ENCODE assay signal across 15 cellular contexts in the genomic region with DNA sequence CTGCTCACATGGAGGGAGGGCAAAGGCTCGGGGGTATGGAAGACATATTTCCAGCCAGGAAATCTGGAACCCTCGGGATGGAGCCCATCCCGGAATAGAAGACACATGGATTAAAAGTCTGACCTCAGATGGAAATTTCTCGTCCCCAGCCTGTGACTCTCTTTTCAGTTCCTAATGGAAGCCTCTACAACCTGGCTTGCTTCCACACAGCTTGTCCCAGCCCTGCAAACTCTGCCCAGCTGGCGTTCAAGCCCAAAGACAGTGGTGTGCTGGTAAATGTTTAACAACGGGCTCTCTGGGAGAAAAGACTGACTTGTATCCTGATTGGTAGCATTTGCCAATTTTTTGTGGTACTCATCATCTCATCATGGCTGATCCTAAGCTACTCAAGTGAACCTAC. TPM values are rescaled to one million over a fixed set of nuclear protein-coding genes. Genes with fewer than 3 reads are reported as not detected.
DNase-seq lines count a peak whose midpoint lies in the region; ATAC-seq and TF ChIP-seq lines count a peak whose summit lies in the region.
"Had no signal": no experiment of that assay in that cellular context is flagged by ENCODE, and none has a peak within 500 bp of the region (broad histone marks: within the 10 kb centered on the region; RNA-seq: fewer than 3 reads in every experiment).

No MANE protein-coding gene starts in this region.

- no peak for TF ChIP-seq CTCF in body of pancreas (IDR thresholded peaks at IDR 0.05)

- no peaks in the 10 kb centered on the region for H3K9me3 ChIP-seq in body of pancreas
- H3K9me3 ChIP-seq: SK-N-SH had no signal

- DNase-seq in G401 (ENCODE audit: low spot score) (peak; percentile 6), body of pancreas (peak in 3 of 4 donors; percentile 42 to 65 (median 63)), left lobe of liver (ENCODE audit: low spot score) (peak; percentile 86), pons (ENCODE audit: low spot score) (peak; percentile 49), NCI-H187 treated with DMSO at 0.1 percent for 48 hours (lab: John Stamatoyannopoulos, UW) (no peak)
- DNase-seq in stimulated activated naive CD8-positive, alpha-beta T cell treated with anti-CD3 and anti-CD28 coated beads, Interleukin-15, Interleukin-2, amounts not matched to agents 100 U/mL and 50 U/mL, for 24 hours, result no peak
- DNase-seq: CD8-positive, alpha-beta memory T cell; GM23248; NCI-H1417 treated with DMSO at 0.1 percent for 48 hours; NCI-H2081 treated with DMSO at 0.1 percent for 48 hours; NCI-H226; NCI-H526 treated with DMSO at 0.1 percent for 48 hours; PC-9; SK-N-SH had no signal

- in situ Hi-C loops in G401 (cut with HindIII; ENCODE audit: low sequenced_read_pairs), result no loop called here

- 24 to 32% methylated on average over 6 of the region's 6 CpGs for WGBS in body of pancreas, 2 donors

- intact Hi-C loops in body of pancreas (cut with DNase I), result no loop called here

- no peaks in the 10 kb centered on the region for H3K27me3 ChIP-seq in body of pancreas

- H3K36me3 ChIP-seq in body of pancreas (replicated peaks in 1 of 2; ENCODE audit: insufficient read depth in 1 of 2, low read depth in 2 of 2), result no peaks in the 10 kb centered on the region

- peaks cover 6% of the 10 kb centered on the region for H3K4me1 ChIP-seq in body of pancreas

- TF ChIP-seq POLR2A in body of pancreas (IDR thresholded peaks at IDR 0.05), result no peak

- H3K4me3 ChIP-seq in body of pancreas, result no peak overlapping the region
- H3K4me3 ChIP-seq: GM23248, PC-9 had no signal

- H3K27ac ChIP-seq in body of pancreas, result no peak overlapping the region
- H3K27ac ChIP-seq: GM23248, PC-9 had no signal

- ATAC-seq in body of pancreas, result peak; percentile 47
- peak; percentile 97 for ATAC-seq in left lobe of liver
- no peak for ATAC-seq in GM19463 (IDR thresholded peaks at IDR 0.05; ENCODE audit: unreplicated experiment)
- ATAC-seq in stimulated activated naive CD8-positive, alpha-beta T cell treated with anti-CD3 and anti-CD28 coated beads, Interleukin-15, Interleukin-2, amounts not matched to agents 100 U/mL and 50 U/mL, for 24 hours, result no peak

RNA-seq across cellular contexts. Expression of a gene that starts 35.6 kb away (rescaled TPM):
- 34.6 and 36.0 TPM in 2 replicates for total RNA-seq in G401 (2014; rRNA removed; shearing (Covaris generic))
- total RNA-seq in body of pancreas (10 to 100 TPM; 16.6 to 33.9 TPM), left lobe of liver (7.0 TPM)

Comparison
In these comparisons a context has a peak if more than half of its experiments do, and no peak if none do; other contexts are left out.
1. DNase-seq: peak in G401 (single experiment), body of pancreas (3 of 4), left lobe of liver (single experiment) and pons (single experiment); none in stimulated activated naive CD8-positive, alpha-beta T cell treated with anti-CD3 and anti-CD28 coated beads, Interleukin-15, Interleukin-2, amounts not matched to agents 100 U/mL and 50 U/mL, for 24 hours (single experiment) and NCI-H187 treated with DMSO at 0.1 percent for 48 hours (single experiment).
2. ATAC-seq: peak in body of pancreas (single experiment) and left lobe of liver (single experiment); none in GM19463 (single experiment) and stimulated activated naive CD8-positive, alpha-beta T cell treated with anti-CD3 and anti-CD28 coated beads, Interleukin-15, Interleukin-2, amounts not matched to agents 100 U/mL and 50 U/mL, for 24 hours (single experiment).